ENCODE assay signal across 9 cellular contexts in the genomic region with DNA sequence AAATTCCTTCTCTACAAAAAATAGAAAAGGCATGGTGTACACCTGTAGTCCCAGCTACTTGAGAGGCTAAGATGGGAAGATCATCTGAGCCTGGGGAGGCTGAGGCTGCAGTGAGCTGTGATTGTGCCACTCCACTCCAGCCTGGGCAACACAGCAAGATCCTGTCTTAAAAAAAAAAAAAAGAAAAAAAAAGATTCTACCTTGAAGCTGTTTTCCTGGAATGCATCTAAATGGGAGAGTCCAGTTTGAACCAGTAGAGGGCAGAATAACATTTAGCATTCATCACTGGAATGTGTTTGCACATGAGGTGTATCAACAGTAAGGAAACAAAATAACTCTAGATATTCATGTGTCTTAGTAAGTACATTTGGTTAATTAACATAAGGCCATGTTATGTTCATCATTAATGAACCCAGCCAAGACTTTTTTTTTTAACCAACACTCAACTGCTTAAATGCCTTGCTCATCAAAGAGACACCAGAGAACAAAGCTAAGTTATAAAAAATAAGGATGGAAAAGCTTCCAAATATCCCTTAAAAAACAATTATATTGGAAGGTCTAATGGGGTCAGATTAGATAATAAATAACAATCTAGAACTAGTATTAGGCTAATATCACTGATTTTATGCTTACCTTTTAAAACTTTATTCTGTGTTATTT. TPM values are rescaled to one million over a fixed set of nuclear protein-coding genes. Genes with fewer than 3 reads are reported as not detected.
DNase-seq lines count a peak whose midpoint lies in the region; ATAC-seq and TF ChIP-seq lines count a peak whose summit lies in the region.
"Had no signal": no experiment of that assay in that cellular context is flagged by ENCODE, and none has a peak within 500 bp of the region (broad histone marks: within the 10 kb centered on the region; RNA-seq: fewer than 3 reads in every experiment).

No MANE protein-coding gene starts in this region.

- no peaks in the 10 kb centered on the region for H4K20me1 ChIP-seq in MM.1S (ENCODE audit: insufficient read depth, low read length)

- H3K4me3 ChIP-seq in MM.1S (ENCODE audit: low read length) (no peak overlapping the region), body of pancreas (no peak overlapping the region)

- no peak overlapping the region for H2AFZ ChIP-seq in MM.1S (ENCODE audit: low read length)

- no peaks in the 10 kb centered on the region for H3K9me3 ChIP-seq in MM.1S (replicated peaks; ENCODE audit: insufficient read depth, low read length)
- no peaks in the 10 kb centered on the region for H3K9me3 ChIP-seq in body of pancreas

- TF ChIP-seq POLR2A in body of pancreas (IDR thresholded peaks at IDR 0.05) = no peak

- H3K9me2 ChIP-seq in MM.1S (replicated peaks; ENCODE audit: insufficient read depth, low read length) = no peaks in the 10 kb centered on the region

- H3K4me3 Mint-ChIP-seq in activated T-helper 2 cell treated with anti-CD3 and anti-CD28 coated beads, Interferon-gamma antibody, Interleukin-2, Interleukin-4, amounts not matched to agents 10 μg/mL and 5 μg/mL and 100 μg/mL, durations not matched to agents 14 hours and 24 hours and 36 hours (ENCODE audit: low read depth) = no peak overlapping the region
- H3K4me3 Mint-ChIP-seq: activated naive CD8-positive, alpha-beta T cell treated with anti-CD3 and anti-CD28 coated beads, Interleukin-2, amount 10 ng/mL, durations not matched to agents 7 days and 5 days had no signal

- H3K27me3 Mint-ChIP-seq in activated T-helper 2 cell treated with anti-CD3 and anti-CD28 coated beads, Interferon-gamma antibody, Interleukin-2, Interleukin-4, amounts not matched to agents 10 μg/mL and 5 μg/mL and 100 μg/mL, durations not matched to agents 14 hours and 24 hours and 36 hours (ENCODE audit: low read depth) = peaks cover 18% of the 10 kb centered on the region
- H3K27me3 Mint-ChIP-seq: activated naive CD8-positive, alpha-beta T cell treated with anti-CD3 and anti-CD28 coated beads, Interleukin-2, amount 10 ng/mL, durations not matched to agents 7 days and 5 days had no signal

- no peaks in the 10 kb centered on the region for H3K79me2 ChIP-seq in MM.1S (ENCODE audit: low read length)

- no peaks in the 10 kb centered on the region for H3K27me3 ChIP-seq in MM.1S (replicated peaks; ENCODE audit: insufficient read depth, low read length)
- H3K27me3 ChIP-seq in body of pancreas = no peaks in the 10 kb centered on the region

- TF ChIP-seq CTCF in MM.1S (IDR thresholded peaks at IDR 0.05; ENCODE audit: low read length) = peak; percentile 51
- peak in 6 of 7 experiments; percentile 50 to 79 (median 68) for TF ChIP-seq CTCF in body of pancreas (IDR thresholded peaks at IDR 0.05)

- H3F3A ChIP-seq in MM.1S (ENCODE audit: insufficient read depth, low read length) = no peaks in the 10 kb centered on the region

- no peak overlapping the region for H3K27ac Mint-ChIP-seq in activated T-helper 2 cell treated with anti-CD3 and anti-CD28 coated beads, Interferon-gamma antibody, Interleukin-2, Interleukin-4, amounts not matched to agents 10 μg/mL and 5 μg/mL and 100 μg/mL, durations not matched to agents 14 hours and 24 hours and 36 hours
- H3K27ac Mint-ChIP-seq: activated naive CD8-positive, alpha-beta T cell treated with anti-CD3 and anti-CD28 coated beads, Interleukin-2, amount 10 ng/mL, durations not matched to agents 7 days and 5 days had no signal

- no peaks in the 10 kb centered on the region for H3K9me3 Mint-ChIP-seq in activated T-helper 2 cell treated with anti-CD3 and anti-CD28 coated beads, Interferon-gamma antibody, Interleukin-2, Interleukin-4, amounts not matched to agents 10 μg/mL and 5 μg/mL and 100 μg/mL, durations not matched to agents 14 hours and 24 hours and 36 hours

- no peak overlapping the region; the same call in 1 of the 2 replicates for H3K4me2 ChIP-seq in MM.1S (ENCODE audit: low read depth, low read length)

- H3K4me1 Mint-ChIP-seq in activated T-helper 2 cell treated with anti-CD3 and anti-CD28 coated beads, Interferon-gamma antibody, Interleukin-2, Interleukin-4, amounts not matched to agents 10 μg/mL and 5 μg/mL and 100 μg/mL, durations not matched to agents 14 hours and 24 hours and 36 hours (ENCODE audit: low read depth) = no peaks in the 10 kb centered on the region
- H3K4me1 Mint-ChIP-seq: activated naive CD8-positive, alpha-beta T cell treated with anti-CD3 and anti-CD28 coated beads, Interleukin-2, amount 10 ng/mL, durations not matched to agents 7 days and 5 days had no signal

- intact Hi-C loops in body of pancreas (cut with DNase I) = loop anchor here (5.0 kb wide), 1 partner anchor 321 kb away; no protein-coding TSS in a partner anchor
- intact Hi-C loops in activated T-helper 2 cell treated with anti-CD3 and anti-CD28 coated beads, Interferon-gamma antibody, Interleukin-2, Interleukin-4, amounts not matched to agents 10 μg/mL and 5 μg/mL and 100 μg/mL, durations not matched to agents 14 hours and 24 hours and 36 hours (cut with micrococcal nuclease) = loop anchor here (1.0 to 10.0 kb wide), 3 partner anchors 96 to 323 kb away; no protein-coding TSS in a partner anchor

- H3K27ac ChIP-seq in MM.1S (ENCODE audit: low read length) (no peak overlapping the region; the same call in 1 of the 2 replicates), body of pancreas (no peak overlapping the region)

- H3K9ac ChIP-seq in MM.1S (ENCODE audit: low read length) = no peak overlapping the region

- H3K4me1 ChIP-seq in MM.1S (ENCODE audit: low read length) = no peaks in the 10 kb centered on the region
- H3K4me1 ChIP-seq in body of pancreas = no peaks in the 10 kb centered on the region

- DNase-seq in NCI-H2081 (lab: John Stamatoyannopoulos, UW) (peak; percentile 4 to 57), NCI-H2081 treated with DMSO at 0.1 percent for 48 hours (lab: John Stamatoyannopoulos, UW) (no peak), MM.1S (peak; percentile 50), body of pancreas (peak in 1 of 4 donors; percentile 25), left kidney (ENCODE audit: low read depth, low spot score) (peak; percentile 78)
- DNase-seq in activated T-helper 2 cell treated with anti-CD3 and anti-CD28 coated beads, Interferon-gamma antibody, Interleukin-2, Interleukin-4, amounts not matched to agents 10 μg/mL and 5 μg/mL and 100 μg/mL, durations not matched to agents 14 hours and 24 hours and 36 hours (ENCODE audit: low spot score) = no peak
- DNase-seq: activated naive CD8-positive, alpha-beta T cell treated with anti-CD3 and anti-CD28 coated beads, Interleukin-2, amount 10 ng/mL, durations not matched to agents 7 days and 5 days had no signal

- peak; percentile 59 for ATAC-seq in GM19455 (IDR thresholded peaks at IDR 0.05; ENCODE audit: unreplicated experiment)
- peak; percentile 74 for ATAC-seq in body of pancreas
- no peak for ATAC-seq in HG03097 (IDR thresholded peaks at IDR 0.05; ENCODE audit: low FRiP score, unreplicated experiment)

- H3K36me3 ChIP-seq in MM.1S (replicated peaks; ENCODE audit: insufficient read depth, low read length) = no peaks in the 10 kb centered on the region
- H3K36me3 ChIP-seq in body of pancreas (replicated peaks in 1 of 2; ENCODE audit: insufficient read depth in 1 of 2, low read depth in 2 of 2) = no peaks in the 10 kb centered on the region

- H3K36me3 Mint-ChIP-seq in activated T-helper 2 cell treated with anti-CD3 and anti-CD28 coated beads, Interferon-gamma antibody, Interleukin-2, Interleukin-4, amounts not matched to agents 10 μg/mL and 5 μg/mL and 100 μg/mL, durations not matched to agents 14 hours and 24 hours and 36 hours (ENCODE audit: low read depth) = no peaks in the 10 kb centered on the region

RNA-seq across cellular contexts. Expression of gene IFNE, which starts 16.1 kb away (rescaled TPM):
- total RNA-seq in body of pancreas = under 1 TPM in 1 of 2 donors, not detected in 1; 0.26 TPM
- total RNA-seq in activated T-helper 2 cell treated with anti-CD3 and anti-CD28 coated beads, Interferon-gamma antibody, Interleukin-2, Interleukin-4, amounts not matched to agents 10 μg/mL and 5 μg/mL and 100 μg/mL, durations not matched to agents 14 hours and 24 hours and 36 hours = not detected in 2 replicates

RNA-seq across cellular contexts. Expression of gene IFNA1, which starts 25.8 kb away (rescaled TPM):
- total RNA-seq in body of pancreas = not detected
- total RNA-seq in activated T-helper 2 cell treated with anti-CD3 and anti-CD28 coated beads, Interferon-gamma antibody, Interleukin-2, Interleukin-4, amounts not matched to agents 10 μg/mL and 5 μg/mL and 100 μg/mL, durations not matched to agents 14 hours and 24 hours and 36 hours = not detected in 2 replicates
- total RNA-seq: activated naive CD8-positive, alpha-beta T cell treated with anti-CD3 and anti-CD28 coated beads, Interleukin-2, amount 10 ng/mL, durations not matched to agents 7 days and 5 days had no signal

RNA-seq across cellular contexts. Expression of gene IFNA8, which starts 57.1 kb away (rescaled TPM):
- total RNA-seq in body of pancreas = not detected
- not detected in 2 replicates for total RNA-seq in activated T-helper 2 cell treated with anti-CD3 and anti-CD28 coated beads, Interferon-gamma antibody, Interleukin-2, Interleukin-4, amounts not matched to agents 10 μg/mL and 5 μg/mL and 100 μg/mL, durations not matched to agents 14 hours and 24 hours and 36 hours
- total RNA-seq: activated naive CD8-positive, alpha-beta T cell treated with anti-CD3 and anti-CD28 coated beads, Interleukin-2, amount 10 ng/mL, durations not matched to agents 7 days and 5 days had no signal

Comparison
In these comparisons a context has a peak if more than half of its experiments do, and no peak if none do; other contexts are left out.
1. DNase-seq: peak in NCI-H2081 (2 of 2), MM.1S (single experiment) and left kidney (single experiment); none in NCI-H2081 treated with DMSO at 0.1 percent for 48 hours (single experiment) and activated T-helper 2 cell treated with anti-CD3 and anti-CD28 coated beads, Interferon-gamma antibody, Interleukin-2, Interleukin-4, amounts not matched to agents 10 μg/mL and 5 μg/mL and 100 μg/mL, durations not matched to agents 14 hours and 24 hours and 36 hours (single experiment).